1 cellular context compared by ENCODE assay signal in genomic region chr2:176161817-176162626, GRCh38.
TF ChIP-seq lines count a peak whose summit lies in the region.

No MANE protein-coding gene starts in this region.

TF ChIP-seq in WTC11, 78 proteins besides CTCF, POLR2A, EP300 and RAD21 (continued from another document):
- TF ChIP-seq ATF2 (CRISPR knock-in tag; IDR thresholded peaks at IDR 0.05; ENCODE audit: borderline replicate concordance, low read depth) (no peak), ZNF263 (CRISPR knock-in tag; IDR thresholded peaks at IDR 0.05; ENCODE audit: low read depth) (no peak), MXD4 (CRISPR knock-in tag; IDR thresholded peaks at IDR 0.05; ENCODE audit: borderline replicate concordance) (no peak)
